ENCODE assay signal across 27 cellular contexts in genomic region chr17:2362416-2362815, GRCh38. TPM values are rescaled to one million over a fixed set of nuclear protein-coding genes. Genes with fewer than 3 reads are reported as not detected.
"Had no signal": no experiment of that assay in that cellular context is flagged by ENCODE, and none has a peak within 500 bp of the region (broad histone marks: within the 10 kb centered on the region; RNA-seq: fewer than 3 reads in every experiment).

No MANE protein-coding gene starts in this region.

- ATAC-seq: activated CD4-positive, alpha-beta T cell treated with anti-CD3 and anti-CD28 coated beads for 36 hours; activated naive CD4-positive, alpha-beta T cell treated with anti-CD3 and anti-CD28 coated beads, Interleukin-2, amount 50 U/mL, for 72 hours; activated T-cell treated with anti-CD3 and anti-CD28 coated beads, Interleukin-2, amount 50 U/mL, for 72 hours; gastroesophageal sphincter had no signal

- H3K27ac ChIP-seq: ascending aorta, brain microvascular endothelial cell, coronary artery, esophagus muscularis mucosa, gastroesophageal sphincter had no signal

- H3K27ac Mint-ChIP-seq: activated CD4-positive, alpha-beta memory T cell treated with anti-CD3 and anti-CD28 coated beads, Interleukin-2, amount 10 ng/mL, durations not matched to agents 7 days and 5 days; activated CD4-positive, alpha-beta T cell treated with anti-CD3 and anti-CD28 coated beads for 36 hours; activated CD4-positive, alpha-beta T cell treated with anti-CD3 and anti-CD28 coated beads, Interleukin-2, amount 10 ng/mL, durations not matched to agents 24 days and 14 days; activated naive CD4-positive, alpha-beta T cell treated with anti-CD3 and anti-CD28 coated beads, Interleukin-2, amount 10 ng/mL, durations not matched to agents 7 days and 5 days; activated naive CD8-positive, alpha-beta T cell treated with anti-CD3 and anti-CD28 coated beads, Interleukin-2, amount 10 ng/mL, durations not matched to agents 7 days and 5 days; activated T-cell treated with anti-CD3 and anti-CD28 coated beads, Interleukin-2, amount 50 U/mL, for 24 hours; activated T-cell treated with anti-CD3 and anti-CD28 coated beads, Interleukin-2, amount 50 U/mL, for 72 hours; dendritic cell treated with granulocyte-macrophage colony-stimulating factor and Interleukin-4, amounts not matched to agents 40 ng/mL and 50 ng/mL, for 4 days had no signal

- H3K4me1 Mint-ChIP-seq: activated CD4-positive, alpha-beta memory T cell treated with anti-CD3 and anti-CD28 coated beads, Interleukin-2, amount 10 ng/mL, durations not matched to agents 7 days and 5 days; activated CD4-positive, alpha-beta T cell treated with anti-CD3 and anti-CD28 coated beads for 36 hours; activated CD4-positive, alpha-beta T cell treated with anti-CD3 and anti-CD28 coated beads, Interleukin-2, amount 10 ng/mL, durations not matched to agents 24 days and 14 days; activated naive CD4-positive, alpha-beta T cell treated with anti-CD3 and anti-CD28 coated beads, Interleukin-2, amount 10 ng/mL, durations not matched to agents 7 days and 5 days had no signal

- DNase-seq: activated CD4-positive, alpha-beta memory T cell treated with anti-CD3 and anti-CD28 coated beads, Interleukin-2, amount 10 ng/mL, durations not matched to agents 7 days and 5 days; activated CD4-positive, alpha-beta T cell treated with anti-CD3 and anti-CD28 coated beads for 36 hours; activated CD4-positive, alpha-beta T cell treated with anti-CD3 and anti-CD28 coated beads, Interleukin-2, amount 10 ng/mL, durations not matched to agents 24 days and 14 days; activated CD4-positive, CD25-positive, alpha-beta regulatory T cell; activated CD4-positive, CD25-positive, alpha-beta regulatory T cell treated with anti-CD3 and anti-CD28 coated beads, Interleukin-2, amount 50 U/mL, for 72 hours; activated CD8-positive, alpha-beta memory T cell treated with anti-CD3 and anti-CD28 coated beads, Interleukin-2, amount 50 U/mL, for 48 hours; activated gamma-delta T cell; activated naive CD4-positive, alpha-beta T cell; activated naive CD4-positive, alpha-beta T cell treated with anti-CD3 and anti-CD28 coated beads, Interleukin-2, amount 10 ng/mL, durations not matched to agents 7 days and 5 days; activated naive CD8-positive, alpha-beta T cell treated with anti-CD3 and anti-CD28 coated beads, Interleukin-2, amount 10 ng/mL, durations not matched to agents 7 days and 5 days; activated T-cell treated with anti-CD3 and anti-CD28 coated beads for 4 hours; activated T-cell treated with anti-CD3 and anti-CD28 coated beads, Interleukin-2, amount 50 U/mL, for 24 hours; activated T-cell treated with anti-CD3 and anti-CD28 coated beads, Interleukin-2, amount 50 U/mL, for 72 hours; brain microvascular endothelial cell; effector memory CD4-positive, alpha-beta T cell; erythroblast; foreskin melanocyte; head of caudate nucleus; T-helper 2 cell had no signal

- H3K4me3 ChIP-seq: ascending aorta, coronary artery, dorsolateral prefrontal cortex, esophagus muscularis mucosa, gastroesophageal sphincter had no signal

- H3K27me3 Mint-ChIP-seq: activated CD4-positive, alpha-beta memory T cell treated with anti-CD3 and anti-CD28 coated beads, Interleukin-2, amount 10 ng/mL, durations not matched to agents 7 days and 5 days; activated CD4-positive, alpha-beta T cell treated with anti-CD3 and anti-CD28 coated beads for 36 hours; activated CD4-positive, alpha-beta T cell treated with anti-CD3 and anti-CD28 coated beads, Interleukin-2, amount 10 ng/mL, durations not matched to agents 24 days and 14 days; activated naive CD4-positive, alpha-beta T cell treated with anti-CD3 and anti-CD28 coated beads, Interleukin-2, amount 10 ng/mL, durations not matched to agents 7 days and 5 days; activated naive CD8-positive, alpha-beta T cell treated with anti-CD3 and anti-CD28 coated beads, Interleukin-2, amount 10 ng/mL, durations not matched to agents 7 days and 5 days; activated T-cell treated with anti-CD3 and anti-CD28 coated beads, Interleukin-2, amount 50 U/mL, for 24 hours; central memory CD8-positive, alpha-beta T cell; dendritic cell treated with granulocyte-macrophage colony-stimulating factor and Interleukin-4, amounts not matched to agents 40 ng/mL and 50 ng/mL, for 4 days had no signal

- H3K4me1 ChIP-seq: ascending aorta had no signal

- H3K36me3 Mint-ChIP-seq: activated naive CD4-positive, alpha-beta T cell treated with anti-CD3 and anti-CD28 coated beads, Interleukin-2, amount 50 U/mL, for 72 hours had no signal

- H3K4me3 Mint-ChIP-seq: activated CD4-positive, alpha-beta memory T cell treated with anti-CD3 and anti-CD28 coated beads, Interleukin-2, amount 10 ng/mL, durations not matched to agents 7 days and 5 days; activated CD4-positive, alpha-beta T cell treated with anti-CD3 and anti-CD28 coated beads for 36 hours; activated CD4-positive, alpha-beta T cell treated with anti-CD3 and anti-CD28 coated beads, Interleukin-2, amount 10 ng/mL, durations not matched to agents 24 days and 14 days; activated naive CD4-positive, alpha-beta T cell treated with anti-CD3 and anti-CD28 coated beads, Interleukin-2, amount 10 ng/mL, durations not matched to agents 7 days and 5 days; activated naive CD8-positive, alpha-beta T cell treated with anti-CD3 and anti-CD28 coated beads, Interleukin-2, amount 10 ng/mL, durations not matched to agents 7 days and 5 days; activated T-cell treated with anti-CD3 and anti-CD28 coated beads, Interleukin-2, amount 50 U/mL, for 24 hours; activated T-cell treated with anti-CD3 and anti-CD28 coated beads, Interleukin-2, amount 50 U/mL, for 72 hours; central memory CD8-positive, alpha-beta T cell; dendritic cell treated with granulocyte-macrophage colony-stimulating factor and Interleukin-4, amounts not matched to agents 40 ng/mL and 50 ng/mL, for 4 days had no signal

- H3K9me3 ChIP-seq: ascending aorta, esophagus muscularis mucosa, gastroesophageal sphincter had no signal

- H3K27me3 ChIP-seq: ascending aorta, brain microvascular endothelial cell, dorsolateral prefrontal cortex, esophagus muscularis mucosa, gastroesophageal sphincter had no signal

- H3K9me3 Mint-ChIP-seq: activated CD4-positive, alpha-beta memory T cell treated with anti-CD3 and anti-CD28 coated beads, Interleukin-2, amount 10 ng/mL, durations not matched to agents 7 days and 5 days; activated CD4-positive, alpha-beta T cell treated with anti-CD3 and anti-CD28 coated beads, Interleukin-2, amount 10 ng/mL, durations not matched to agents 24 days and 14 days; activated naive CD4-positive, alpha-beta T cell treated with anti-CD3 and anti-CD28 coated beads, Interleukin-2, amount 10 ng/mL, durations not matched to agents 7 days and 5 days; activated naive CD4-positive, alpha-beta T cell treated with anti-CD3 and anti-CD28 coated beads, Interleukin-2, amount 50 U/mL, for 72 hours; activated naive CD8-positive, alpha-beta T cell treated with anti-CD3 and anti-CD28 coated beads, Interleukin-2, amount 10 ng/mL, durations not matched to agents 7 days and 5 days; activated T-cell treated with anti-CD3 and anti-CD28 coated beads, Interleukin-2, amount 50 U/mL, for 24 hours; activated T-cell treated with anti-CD3 and anti-CD28 coated beads, Interleukin-2, amount 50 U/mL, for 72 hours; central memory CD8-positive, alpha-beta T cell; dendritic cell treated with granulocyte-macrophage colony-stimulating factor and Interleukin-4, amounts not matched to agents 40 ng/mL and 50 ng/mL, for 4 days had no signal

RNA-seq across cellular contexts. Expression of gene SRR, which starts 58.7 kb away (rescaled TPM):
- total RNA-seq: ascending aorta had no signal
